ENCODE assay signal across 8 cellular contexts in the genomic region with DNA sequence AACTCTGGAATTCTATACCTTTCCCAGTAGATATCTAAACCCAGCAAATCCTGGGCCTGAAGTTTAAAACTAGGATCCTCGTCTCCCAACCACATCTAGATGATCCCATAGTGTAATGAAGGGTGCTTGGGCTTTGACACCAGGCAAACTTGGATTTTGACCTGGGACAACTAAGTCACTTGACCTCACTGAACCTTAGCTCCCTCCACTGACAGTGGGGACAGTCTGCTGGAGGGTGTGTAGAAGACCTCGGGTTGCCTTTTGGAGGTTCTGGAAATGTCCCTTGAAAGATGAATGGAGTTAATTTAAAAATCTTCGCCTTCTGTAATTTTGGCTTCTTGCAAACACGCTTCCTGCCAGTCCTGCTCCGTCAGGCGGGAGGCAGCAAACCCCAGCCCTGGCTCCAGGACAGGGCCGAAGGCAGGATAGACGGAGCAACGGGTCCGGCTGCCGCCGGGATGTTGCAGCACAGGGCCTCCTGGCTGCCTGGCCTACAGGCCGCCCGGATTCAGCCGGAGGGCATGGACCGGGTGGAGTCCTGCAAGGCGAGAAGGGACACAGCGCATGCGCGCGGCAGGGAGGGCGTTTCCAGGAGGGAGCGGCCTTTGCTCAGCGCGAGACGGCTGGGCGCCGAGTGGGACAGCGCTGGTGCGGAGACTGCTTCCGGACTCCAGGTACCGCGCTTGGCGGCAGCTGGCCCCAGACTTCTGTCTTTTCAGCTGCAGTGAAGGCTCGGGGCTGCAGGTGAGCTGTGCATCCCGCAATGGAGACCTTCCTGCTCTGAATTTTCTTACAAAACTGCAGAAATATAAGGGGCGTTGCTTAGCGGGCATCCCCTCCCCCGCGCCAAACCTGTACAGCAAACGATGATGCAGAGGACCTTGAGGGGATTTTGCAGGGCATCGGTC. TPM values are rescaled to one million over a fixed set of nuclear protein-coding genes. Genes with fewer than 3 reads are reported as not detected.
DNase-seq lines count a peak whose midpoint lies in the region; ATAC-seq and TF ChIP-seq lines count a peak whose summit lies in the region.

TMEM14A (plus strand) TSS at position 612 of the 908 bp plus-strand sequence. CDS start 5,990 bp downstream, outside the sequence.

- H3K27ac ChIP-seq in dorsolateral prefrontal cortex (peak within 1 kb of the TSS in 55 of 59 donors; percentile 35 to 90 (median 76)), right lobe of liver (peak within 1 kb of the TSS; percentile 52 to 77 (median 56))

- ATAC-seq in GM19452 (IDR thresholded peaks at IDR 0.05; ENCODE audit: unreplicated experiment) (peak; percentile 97), HG03575 (IDR thresholded peaks at IDR 0.05; ENCODE audit: extremely low read depth, insufficient number of reproducible peaks, low FRiP score, unreplicated experiment) (peak; percentile 59), right lobe of liver (peak; percentile 94 to 98 (median 97))

- WGBS in right lobe of liver (ENCODE audit: insufficient coverage, low coverage, low lambda C conversion rate, missing lambda C conversion rate): 2% methylated on average over 20 of the region's 42 CpGs

- CTCF ChIA-PET in activated CD4-positive, alpha-beta memory T cell treated with anti-CD3 and anti-CD28 coated beads for 36 hours (lab: Charles Lee): interaction anchor here (1.5 to 1.8 kb wide), 2 partner anchors 18 to 254 kb away, joined by 4 to 6 read pairs; no protein-coding TSS in a partner anchor

- H3K9me3 Mint-ChIP-seq in activated CD4-positive, alpha-beta memory T cell treated with anti-CD3 and anti-CD28 coated beads for 36 hours: no peaks in the 10 kb centered on the region

- intact Hi-C loops in activated CD4-positive, alpha-beta memory T cell treated with anti-CD3 and anti-CD28 coated beads for 36 hours (cut with micrococcal nuclease): loop anchor here (10.0 kb wide), 1 partner anchor 324 kb away; the partner anchor contains the start of gene GSTA4
- intact Hi-C loops in dorsolateral prefrontal cortex (cut with DNase I): loop anchor here in 1 of 2 donors (2.0 kb wide), 1 partner anchor 394 kb away; the partner anchor contains the start of gene FBXO9
- intact Hi-C loops in right lobe of liver (cut with DNase I): no loop called here

- peak within 1 kb of the TSS; percentile 84 for H3K4me3 Mint-ChIP-seq in activated CD4-positive, alpha-beta memory T cell treated with anti-CD3 and anti-CD28 coated beads for 36 hours

- peaks cover 2% of the 10 kb centered on the region for H3K36me3 Mint-ChIP-seq in activated CD4-positive, alpha-beta memory T cell treated with anti-CD3 and anti-CD28 coated beads for 36 hours

- peak within 1 kb of the TSS; percentile 53 to 96 (median 77) for H3K4me3 ChIP-seq in dorsolateral prefrontal cortex
- H3K4me3 ChIP-seq in right lobe of liver: peak within 1 kb of the TSS; percentile 64 to 70 (median 65)

- H3K27me3 ChIP-seq in dorsolateral prefrontal cortex (no peaks in the 10 kb centered on the region), right lobe of liver (no peaks in the 10 kb centered on the region)

- H3K9me3 ChIP-seq in right lobe of liver: no peaks in the 10 kb centered on the region

- H3K27me3 Mint-ChIP-seq in activated CD4-positive, alpha-beta memory T cell treated with anti-CD3 and anti-CD28 coated beads for 36 hours: no peaks in the 10 kb centered on the region

- peaks cover 0 to 45% (median 16%) of the 10 kb centered on the region in 4 donors for H3K4me1 ChIP-seq in right lobe of liver

- H3K4me1 Mint-ChIP-seq in activated CD4-positive, alpha-beta memory T cell treated with anti-CD3 and anti-CD28 coated beads for 36 hours (ENCODE audit: low read depth): peaks cover 39% of the 10 kb centered on the region

- DNase-seq in CD1c-positive myeloid dendritic cell (ENCODE audit: extremely low spot score): peak; percentile 91
- peak; percentile 96 for DNase-seq in NCI-H82 (lab: John Stamatoyannopoulos, UW)
- peak; percentile 95 for DNase-seq in activated CD4-positive, alpha-beta memory T cell treated with anti-CD3 and anti-CD28 coated beads for 36 hours
- DNase-seq in dorsolateral prefrontal cortex: peak; percentile 86 to 97 (median 92)
- DNase-seq in right lobe of liver: peak; percentile 97 to 98 (median 98)
- peak; percentile 93 for DNase-seq in stimulated activated CD4-positive, alpha-beta T cell treated with anti-CD3 and anti-CD28 coated beads, Interleukin-4, amount 100 ng/mL, for 24 hours

- peak within 1 kb of the TSS; percentile 52 for H3K27ac Mint-ChIP-seq in activated CD4-positive, alpha-beta memory T cell treated with anti-CD3 and anti-CD28 coated beads for 36 hours

- POLR2A ChIA-PET in activated CD4-positive, alpha-beta memory T cell treated with anti-CD3 and anti-CD28 coated beads for 36 hours (lab: Charles Lee): no interaction called here

- peak in 42 of 56 donors; percentile 3 to 64 (median 40) for TF ChIP-seq CTCF in dorsolateral prefrontal cortex (IDR thresholded peaks at IDR 0.05 in 54 of 56, conservative IDR thresholded peaks at IDR 0.05 in 2 of 56; ENCODE audit: low read depth in 1 of 56, partially characterized antibody in 56 of 56)
- no peak for TF ChIP-seq CTCF in right lobe of liver (IDR thresholded peaks at IDR 0.05)

- peak; percentile 93 for TF ChIP-seq POLR2A in right lobe of liver (IDR thresholded peaks at IDR 0.05)

- peaks cover 0 to 5% (median 0%) of the 10 kb centered on the region in 4 donors for H3K36me3 ChIP-seq in right lobe of liver

RNA-seq across cellular contexts. Expression of gene TMEM14A, which starts in this region (rescaled TPM):
- 10 to 100 TPM; 16.8 to 19.3 TPM for total RNA-seq in activated CD4-positive, alpha-beta memory T cell treated with anti-CD3 and anti-CD28 coated beads for 36 hours
- 10 to 100 TPM; 22.8 to 85.5 (median 63.7) TPM for total RNA-seq in dorsolateral prefrontal cortex
- total RNA-seq in right lobe of liver: 10 to 100 TPM; 20.7 to 41.2 (median 33.3) TPM

Comparison
In these comparisons a context has a peak if more than half of its experiments do, and no peak if none do; other contexts are left out.
1. Peak in every context shown above with its lines: DNase-seq, ATAC-seq, H3K4me3 ChIP-seq and H3K27ac ChIP-seq.
2. CTCF ChIP-seq: peak in dorsolateral prefrontal cortex (42 of 56); none in right lobe of liver (0 of 4).